In genomic region chr14:32230181-32230580, GRCh38 we compare ENCODE assay signal across 18 cellular contexts. TPM values are rescaled to one million over a fixed set of nuclear protein-coding genes. Genes with fewer than 3 reads are reported as not detected.
DNase-seq lines count a peak whose midpoint lies in the region; ATAC-seq, FAIRE-seq and TF ChIP-seq lines count a peak whose summit lies in the region.
"Had no signal": no experiment of that assay in that cellular context is flagged by ENCODE, and none has a peak within 500 bp of the region (broad histone marks: within the 10 kb centered on the region; RNA-seq: fewer than 3 reads in every experiment).

No MANE protein-coding gene starts in this region.

- no peak for TF ChIP-seq CTCF in fibroblast of the aortic adventitia (IDR thresholded peaks at IDR 0.05; ENCODE audit: insufficient read depth, low read length)

- H3K27ac Mint-ChIP-seq in stimulated activated naive CD8-positive, alpha-beta T cell treated with anti-CD3 and anti-CD28 coated beads, Interleukin-15, amount 100 ng/mL, for 72 hours, result no peak overlapping the region

- DNase-seq in GM04504 (ENCODE audit: low read depth), result peak; percentile 20
- DNase-seq in RCC 7860 (ENCODE audit: low spot score), result peak; percentile 83
- DNase-seq in fibroblast of the aortic adventitia (ENCODE audit: low read depth), result peak; percentile 55
- peak; percentile 38 for DNase-seq in renal cortical epithelial cell (ENCODE audit: low read depth)
- no peak for DNase-seq in NCI-H128 (lab: John Stamatoyannopoulos, UW; ENCODE audit: unreplicated experiment)
- DNase-seq in NOMO-1 treated with dmso at 0.1 percent for 144 hours (lab: John Stamatoyannopoulos, UW; ENCODE audit: unreplicated experiment), result no peak
- no peak for DNase-seq in stimulated activated naive CD8-positive, alpha-beta T cell treated with anti-CD3 and anti-CD28 coated beads, Interleukin-15, amount 100 ng/mL, for 72 hours
- DNase-seq: activated CD4-positive, alpha-beta T cell treated with anti-CD3 and anti-CD28 coated beads for 4 hours; activated gamma-delta T cell treated with Interleukin-2 at 50 U/mL for 16 hours; Caco-2; dermis blood vessel endothelial cell; mesendoderm; NCI-H1105 treated with DMSO at 0.1 percent for 48 hours; NCI-H748 treated with DMSO at 0.1 percent for 48 hours had no signal

- no peak overlapping the region for H3K4me3 ChIP-seq in fibroblast of the aortic adventitia (ENCODE audit: low read depth, low read length)
- H3K4me3 ChIP-seq: vagina had no signal

- H3K9me3 Mint-ChIP-seq in stimulated activated naive CD8-positive, alpha-beta T cell treated with anti-CD3 and anti-CD28 coated beads, Interleukin-15, amount 100 ng/mL, for 72 hours, result no peaks in the 10 kb centered on the region

- H3K4me1 Mint-ChIP-seq in stimulated activated naive CD8-positive, alpha-beta T cell treated with anti-CD3 and anti-CD28 coated beads, Interleukin-15, amount 100 ng/mL, for 72 hours, result no peaks in the 10 kb centered on the region

- ATAC-seq in GM21515 (IDR thresholded peaks at IDR 0.05; ENCODE audit: unreplicated experiment), result no peak
- no peak for ATAC-seq in stimulated activated naive CD8-positive, alpha-beta T cell treated with anti-CD3 and anti-CD28 coated beads, Interleukin-15, amount 100 ng/mL, for 72 hours

- no peak overlapping the region for H3K4me3 Mint-ChIP-seq in stimulated activated naive CD8-positive, alpha-beta T cell treated with anti-CD3 and anti-CD28 coated beads, Interleukin-15, amount 100 ng/mL, for 72 hours

- no peaks in the 10 kb centered on the region for H3K27me3 Mint-ChIP-seq in stimulated activated naive CD8-positive, alpha-beta T cell treated with anti-CD3 and anti-CD28 coated beads, Interleukin-15, amount 100 ng/mL, for 72 hours

- FAIRE-seq in RCC 7860 (lab: Jason Lieb, UNC), result peak; percentile 72

RNA-seq across cellular contexts. Expression of gene RNU6-8, which starts 27.1 kb away (rescaled TPM):
- total RNA-seq in fibroblast of the aortic adventitia (ENCODE audit: low replicate concordance), result not detected in 2 replicates
- total RNA-seq in renal cortical epithelial cell, result not detected in 2 replicates
- total RNA-seq: Caco-2; dermis blood vessel endothelial cell; glomerular endothelial cell; T-helper 1 cell treated with Interleukin-12 subunit alpha and Interleukin-12 subunit beta and Interleukin-4 antibody, amounts not matched to agents 30 ng/mL and 1 ng/mL, for 36 hours; vagina had no signal

RNA-seq across cellular contexts. Expression of gene RNU6-7, which starts 28.3 kb away (rescaled TPM):
- total RNA-seq in fibroblast of the aortic adventitia (ENCODE audit: low replicate concordance) (not detected in 2 replicates), renal cortical epithelial cell (not detected in 2 replicates)
- total RNA-seq: Caco-2; dermis blood vessel endothelial cell; glomerular endothelial cell; T-helper 1 cell treated with Interleukin-12 subunit alpha and Interleukin-12 subunit beta and Interleukin-4 antibody, amounts not matched to agents 30 ng/mL and 1 ng/mL, for 36 hours; vagina had no signal

Comparison
In these comparisons a context has a peak if more than half of its experiments do, and no peak if none do; other contexts are left out.
1. DNase-seq: peak in GM04504 (single experiment), RCC 7860 (single experiment), fibroblast of the aortic adventitia (single experiment) and renal cortical epithelial cell (single experiment); none in NCI-H128 (single experiment), NOMO-1 treated with dmso at 0.1 percent for 144 hours (single experiment) and stimulated activated naive CD8-positive, alpha-beta T cell treated with anti-CD3 and anti-CD28 coated beads, Interleukin-15, amount 100 ng/mL, for 72 hours (0 of 2).